Comparison of ENCODE assay signal across 1 cellular context in genomic region chr5:1516615-1517601, GRCh38.
TF ChIP-seq lines count a peak whose summit lies in the region.

No MANE protein-coding gene starts in this region.

TF ChIP-seq in HepG2, 621 proteins besides CTCF, POLR2A, EP300 and RAD21 (continued from another document):
- TF ChIP-seq ZNF687 (CRISPR knock-in tag; IDR thresholded peaks at IDR 0.05): peak; percentile 55
- no peak for TF ChIP-seq NFE2L1 (CRISPR knock-in tag; IDR thresholded peaks at IDR 0.05; ENCODE audit: borderline replicate concordance)
- TF ChIP-seq PHF8 (CRISPR knock-in tag; IDR thresholded peaks at IDR 0.05): 0 out of 2 replicates have a peak, but pooled peaks have one; percentile 21
- peak; percentile 16; the same call in 1 of the 2 replicates for TF ChIP-seq SAP130 (CRISPR knock-in tag; IDR thresholded peaks at IDR 0.05; ENCODE audit: low read depth)
- no peak for TF ChIP-seq ZNF780A (CRISPR knock-in tag; IDR thresholded peaks at IDR 0.05)
- TF ChIP-seq ZBTB38 (CRISPR knock-in tag; IDR thresholded peaks at IDR 0.05): peak; percentile 62; the same call in 1 of the 2 replicates
